Comparison of ENCODE assay signal across 31 cellular contexts in genomic region chr4:24703298-24703697, GRCh38.
DNase-seq lines count a peak whose midpoint lies in the region; ATAC-seq, FAIRE-seq and TF ChIP-seq lines count a peak whose summit lies in the region.
"Had no signal": no experiment of that assay in that cellular context is flagged by ENCODE, and none has a peak within 500 bp of the region (broad histone marks: within the 10 kb centered on the region; RNA-seq: fewer than 3 reads in every experiment).

No MANE protein-coding gene starts in this region.

- CTCF ChIA-PET in K562 (lab: Yijun Ruan, JAX; ENCODE audit: low intra/inter-chr PET ratio) (no interaction called here), H1 (lab: Charles Lee; ENCODE audit: partially characterized antibody) (interaction anchor here (0.6 to 4.1 kb wide), 7 partner anchors 10 to 310 kb away, joined by 3 to 24 read pairs (median 3); no protein-coding TSS in a partner anchor)

- DNase-seq in K562 (ENCODE audit: extremely low read depth in 1 of 4, low spot score in 3 of 4) (no peak), H1 (ENCODE audit: low read depth in 1 of 2, low spot score in 2 of 2) (no peak), retina (no peak), omental fat pad (ENCODE audit: low spot score) (no peak)
- DNase-seq: 8988T; ACHN; AML-193; BE2C; C1 segment of cervical spinal cord; Caco-2; Calu3; CD4-positive, alpha-beta memory T cell; CD4-positive, alpha-beta T cell; CD4-positive, CD25-positive, alpha-beta regulatory T cell; CD8-positive, alpha-beta memory T cell; CD8-positive, alpha-beta T cell; COR-L47; DMS 273 treated with DMSO at 0.1 percent for 48 hours; DMS153; DMS53; DMS79; DMS79 treated with DMSO at 0.1 percent for 48 hours; DND-41; EL had no signal

- no peaks in the 10 kb centered on the region for H3K9me3 ChIP-seq in K562 (replicated peaks; ENCODE audit: control insufficient read depth, insufficient read depth, low read depth, low read length)
- no peaks in the 10 kb centered on the region for H3K9me3 ChIP-seq in H1 (ENCODE audit: insufficient read depth in 2 of 2, low read depth in 1 of 2, low read length in 1 of 2)
- H3K9me3 ChIP-seq: A549, BE2C, Caco-2 had no signal

- H2BK5ac ChIP-seq in H1 (ENCODE audit: low read depth, low read length), result no peak overlapping the region

- H4K8ac ChIP-seq in H1 (ENCODE audit: extremely low read depth, insufficient read depth, low read length), result no peak overlapping the region

- H3K23me2 ChIP-seq in H1 (ENCODE audit: low read depth, low read length), result no peaks in the 10 kb centered on the region

- FAIRE-seq in K562 (lab: Jason Lieb, UNC) (no peak), H1 (lab: Jason Lieb, UNC) (no peak)
- FAIRE-seq: A204.1, A549, D721Med had no signal

- H3K27ac ChIP-seq in K562 (ENCODE audit: extremely low read depth, low read depth, low read length) (no peak overlapping the region), H1 (ENCODE audit: low read depth, low read length) (no peak overlapping the region)
- H3K27ac ChIP-seq: 22Rv1; A549; BLaER1; BLaER1 treated with 17β-estradiol and CSF1 and Interleukin-3, amounts not matched to agents 10 nM and 100 nM; C4-2B had no signal

- H2AFZ ChIP-seq in K562 (ENCODE audit: low read depth, low read length) (no peak overlapping the region), H1 (ENCODE audit: low read length) (no peak overlapping the region)

- H3K18ac ChIP-seq in H1 (ENCODE audit: extremely low read depth, low read length), result no peak overlapping the region

- in situ Hi-C loops in K562 (cut with MboI), result no loop called here

- H3K4me3 ChIP-seq in K562, result no peak overlapping the region
- H3K4me3 ChIP-seq in H1 (ENCODE audit: extremely low read depth in 1 of 4, insufficient read depth in 2 of 4, low read depth in 3 of 4, low read length in 4 of 4), result no peak overlapping the region
- H3K4me3 ChIP-seq: A549; BLaER1; BLaER1 treated with 17β-estradiol and CSF1 and Interleukin-3, amounts not matched to agents 10 nM and 100 nM had no signal

- H3K4me2 ChIP-seq in K562 (ENCODE audit: insufficient read depth, low read length) (no peak overlapping the region), H1 (ENCODE audit: insufficient read depth in 1 of 2, low read depth in 2 of 2, low read length in 2 of 2) (no peak overlapping the region)
- H3K4me2 ChIP-seq: A549; BLaER1; BLaER1 treated with 17β-estradiol and CSF1 and Interleukin-3, amounts not matched to agents 10 nM and 100 nM had no signal

- H3K36me3 ChIP-seq in K562 (ENCODE audit: control insufficient read depth, insufficient read depth, low read length) (no peaks in the 10 kb centered on the region), H1 (ENCODE audit: control insufficient read depth in 2 of 4, insufficient read depth in 4 of 4, low read length in 3 of 4) (no peaks in the 10 kb centered on the region)
- H3K36me3 ChIP-seq: BE2C; BLaER1; BLaER1 treated with 17β-estradiol and CSF1 and Interleukin-3, amounts not matched to agents 10 nM and 100 nM had no signal

- intact Hi-C loops in K562 (cut with micrococcal nuclease), result no loop called here

- no peak for TF ChIP-seq CTCF in K562 (IDR thresholded peaks at IDR 0.05 in 2 of 3, conservative IDR thresholded peaks at IDR 0.05 in 1 of 3; ENCODE audit: insufficient read depth in 2 of 3, low read depth in 1 of 3, low read length in 3 of 3)
- TF ChIP-seq CTCF in H1 (IDR thresholded peaks at IDR 0.05; ENCODE audit: control extremely low read depth in 1 of 3, insufficient read depth in 1 of 3, low read depth in 1 of 3, low read length in 3 of 3), result no peak
- TF ChIP-seq CTCF in omental fat pad (IDR thresholded peaks at IDR 0.05), result no peak

- no peak overlapping the region for H3K23ac ChIP-seq in H1 (ENCODE audit: insufficient read length)

- H3K79me2 ChIP-seq in K562 (ENCODE audit: control insufficient read depth, insufficient read depth, low read length), result no peaks in the 10 kb centered on the region
- no peaks in the 10 kb centered on the region for H3K79me2 ChIP-seq in H1 (ENCODE audit: control insufficient read depth in 1 of 2, insufficient read depth in 2 of 2, low read length in 2 of 2)

- H3K14ac ChIP-seq in H1 (ENCODE audit: insufficient read length), result no peak overlapping the region

- H2BK120ac ChIP-seq in H1 (replicated peaks; ENCODE audit: low read depth, low read length), result no peak overlapping the region

- no peak overlapping the region for H2BK12ac ChIP-seq in H1 (ENCODE audit: low read depth, low read length)

- no peak overlapping the region for H3K56ac ChIP-seq in H1 (replicated peaks; ENCODE audit: insufficient read length, low read depth, low read length)

- H4K20me1 ChIP-seq in K562 (replicated peaks; ENCODE audit: control insufficient read depth, insufficient read depth, low read length) (no peaks in the 10 kb centered on the region), H1 (replicated peaks in 1 of 2; ENCODE audit: control insufficient read depth in 1 of 2, insufficient read depth in 2 of 2, low read length in 2 of 2) (no peaks in the 10 kb centered on the region)
- H4K20me1 ChIP-seq: BLaER1; BLaER1 treated with 17β-estradiol and CSF1 and Interleukin-3, amounts not matched to agents 10 nM and 100 nM had no signal

- TF ChIP-seq RAD21 in K562 (CRISPR knock-in tag; conservative IDR thresholded peaks at IDR 0.05 in 1 of 2, IDR thresholded peaks at IDR 0.05 in 1 of 2), result no peak
- TF ChIP-seq RAD21 in H1 (IDR thresholded peaks at IDR 0.05 in 1 of 2, conservative IDR thresholded peaks at IDR 0.05 in 1 of 2; ENCODE audit: low read depth in 2 of 2, low read length in 2 of 2), result no peak

- 0% methylated on average over 2 of the region's 2 CpGs for WGBS in K562 (ENCODE audit: insufficient coverage, low coverage, missing lambda C conversion rate)
- 89% methylated on average over 2 of the region's 2 CpGs; no CpG with 5 or more reads in 1 of the 2 experiments for WGBS in H1 (ENCODE audit: extremely low coverage in 1 of 2, insufficient coverage in 1 of 2, insufficient read length in 1 of 2, insufficient replicate concordance in 2 of 2, low coverage in 1 of 2, low lambda C conversion rate in 2 of 2, missing lambda C conversion rate in 1 of 2), 2 experiments

- H3K4ac ChIP-seq in H1 (replicated peaks; ENCODE audit: insufficient read length, low read depth, low read length), result no peak overlapping the region

- no peak overlapping the region for H3K9ac ChIP-seq in K562 (ENCODE audit: insufficient read depth in 1 of 2, low read depth in 2 of 2, low read length in 2 of 2)
- no peak overlapping the region for H3K9ac ChIP-seq in H1 (replicated peaks in 1 of 4; ENCODE audit: extremely low read depth in 1 of 4, low read depth in 3 of 4, low read length in 3 of 4)
- H3K9ac ChIP-seq: BLaER1; BLaER1 treated with 17β-estradiol and CSF1 and Interleukin-3, amounts not matched to agents 10 nM and 100 nM had no signal

- H3K79me1 ChIP-seq in H1 (ENCODE audit: low read depth, low read length), result no peaks in the 10 kb centered on the region

- no peak overlapping the region for H2BK20ac ChIP-seq in H1 (ENCODE audit: low read length)

- H4K91ac ChIP-seq in H1 (replicated peaks; ENCODE audit: insufficient read length, low read length), result no peak overlapping the region

- ATAC-seq in K562 (no peak), omental fat pad (ENCODE audit: low FRiP score) (no peak)
- ATAC-seq: A549; CD8-positive, alpha-beta T cell had no signal

- no peak overlapping the region for H2BK15ac ChIP-seq in H1 (ENCODE audit: low read length)

- no peak for TF ChIP-seq EP300 in K562 (IDR thresholded peaks at IDR 0.05; ENCODE audit: low read length)
- TF ChIP-seq EP300 in H1 (IDR thresholded peaks at IDR 0.05; ENCODE audit: borderline replicate concordance in 1 of 2, low read depth in 2 of 2, low read length in 2 of 2), result no peak

- POLR2A ChIA-PET in K562 (lab: Yijun Ruan, JAX) (interaction anchor here (0.6 to 0.7 kb wide), 2 partner anchors 92 to 354 kb away, joined by 3 read pairs; no protein-coding TSS in a partner anchor), H1 (lab: Charles Lee; ENCODE audit: partially characterized antibody) (interaction anchor here (1.2 kb wide), 2 partner anchors 18 to 231 kb away, joined by 3 to 4 read pairs; no protein-coding TSS in a partner anchor)

- TF ChIP-seq POLR2A in K562 (conservative IDR thresholded peaks at IDR 0.05), result no peak
- no peak for TF ChIP-seq POLR2A in H1 (IDR thresholded peaks at IDR 0.05; ENCODE audit: control extremely low read depth in 1 of 2, low read depth in 2 of 2, low read length in 2 of 2)

- H3K9me1 ChIP-seq in K562 (ENCODE audit: control insufficient read depth, insufficient read depth, low read length), result no peaks in the 10 kb centered on the region

- H3K4me1 ChIP-seq in K562 (replicated peaks in 1 of 2; ENCODE audit: control insufficient read depth in 2 of 2, insufficient read depth in 2 of 2, low read length in 2 of 2) (no peaks in the 10 kb centered on the region), H1 (replicated peaks in 1 of 4; ENCODE audit: control insufficient read depth in 3 of 4, insufficient read depth in 4 of 4, low read length in 3 of 4) (peaks cover 0 to 4% (median 0%) of the 10 kb centered on the region in 4 experiments; a peak in 2 of 7 replicates)
- H3K4me1 ChIP-seq: A549; BE2C; BLaER1; BLaER1 treated with 17β-estradiol and CSF1 and Interleukin-3, amounts not matched to agents 10 nM and 100 nM; Caco-2 had no signal

- no peak overlapping the region for H2AK5ac ChIP-seq in H1 (ENCODE audit: low read depth, low read length)

- peaks cover 0 to 8% of the 10 kb centered on the region in 2 experiments; a peak in 1 of 5 replicates for H3K27me3 ChIP-seq in K562 (ENCODE audit: control insufficient read depth in 2 of 2, insufficient read depth in 2 of 2, low read length in 2 of 2)
- H3K27me3 ChIP-seq in H1 (replicated peaks in 1 of 4; ENCODE audit: control insufficient read depth in 3 of 4, extremely low read depth in 1 of 4, insufficient read depth in 3 of 4, low read length in 3 of 4), result no peaks in the 10 kb centered on the region
- H3K27me3 ChIP-seq: BE2C; BLaER1; BLaER1 treated with 17β-estradiol and CSF1 and Interleukin-3, amounts not matched to agents 10 nM and 100 nM had no signal

- no TSS peak for BruUV-seq in K562 (replicated peaks; lab: Mats Ljungman, UMichigan)

- no peak overlapping the region for H4K5ac ChIP-seq in H1 (ENCODE audit: insufficient read length, low read depth, low read length)

TF ChIP-seq in K562, 482 proteins besides CTCF, POLR2A, EP300 and RAD21 (continues in another document):
- TF ChIP-seq ZNF778 (CRISPR knock-in tag; IDR thresholded peaks at IDR 0.05) (no peak), ATF1 (CRISPR knock-in tag; IDR thresholded peaks at IDR 0.05) (no peak), ATF1 (tag; IDR thresholded peaks at IDR 0.05) (no peak), PRMT5 (CRISPR knock-in tag; IDR thresholded peaks at IDR 0.05) (no peak), SRSF3 (IDR thresholded peaks at IDR 0.05; ENCODE audit: insufficient read depth, low read length) (no peak)

TF ChIP-seq in H1, 55 proteins besides CTCF, POLR2A, EP300 and RAD21:
- TF ChIP-seq KDM1A (IDR thresholded peaks at IDR 0.05; ENCODE audit: borderline replicate concordance, low read length) (peak; percentile 78), BACH1 (IDR thresholded peaks at IDR 0.05; ENCODE audit: low read length) (no peak), HDAC2 (IDR thresholded peaks at IDR 0.05; ENCODE audit: borderline replicate concordance in 1 of 2, low read depth in 2 of 2, low read length in 2 of 2) (peak in 1 of 2 experiments; percentile 47; a peak in 1 of 4 replicates)

Comparison
In these comparisons a context has a peak if more than half of its experiments do, and no peak if none do; other contexts are left out.
1. Of the 49 proteins assayed by ChIP-seq in both K562 and H1: peak only in K562: none; only in H1: KDM1A; in both: none; in neither: 47; mixed calls (peak in some experiments, not most) for 1.